ENCODE assay signal across 8 cellular contexts in the genomic region with DNA sequence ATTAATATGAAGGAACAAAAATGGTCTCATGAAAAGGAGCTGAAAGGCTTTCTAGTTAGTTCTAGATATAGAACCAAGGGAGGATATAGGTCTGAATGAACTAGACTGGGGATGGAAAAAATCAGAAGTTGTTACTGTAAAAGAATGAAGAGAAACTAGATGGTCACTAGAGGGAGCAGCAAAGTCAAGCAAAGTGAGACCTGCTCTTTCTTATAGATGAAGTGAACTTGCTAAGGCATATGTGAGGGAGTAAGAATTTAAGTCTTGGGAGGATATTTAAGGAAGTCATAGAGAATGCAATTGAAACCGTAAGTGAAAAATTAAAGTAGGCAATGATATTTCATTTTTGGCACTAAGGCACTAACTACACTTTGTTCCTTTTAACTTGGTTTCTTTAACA.
DNase-seq lines count a peak whose midpoint lies in the region; ATAC-seq, FAIRE-seq and TF ChIP-seq lines count a peak whose summit lies in the region.
"Not testable (repeated sequence)": the region's sequence is repeated elsewhere in the genome, so short reads cannot be mapped to it uniquely, and the experiment has no call there.

No MANE protein-coding gene starts in this region.

- TF ChIP-seq CTCF in LNCAP (IDR thresholded peaks at IDR 0.05) (peak; percentile 50), Panc1 (IDR thresholded peaks at IDR 0.05) (peak; percentile 62; the same call in 1 of the 2 replicates), bronchial epithelial cell (IDR thresholded peaks at IDR 0.05; ENCODE audit: insufficient read depth, low read length, severe bottlenecking) (peak; percentile 39), testis (IDR thresholded peaks at IDR 0.05) (peak in 2 of 3 experiments; percentile 14 to 29)

- DNase-seq in EH (ENCODE audit: low read depth) (peak; percentile 53), GM19240 (ENCODE audit: insufficient read length, low spot score) (peak; percentile 0), Panc1 (ENCODE audit: low read depth, low spot score) (peak; percentile 12), bronchial epithelial cell (ENCODE audit: low read depth) (peak; percentile 41), inferior parietal cortex (ENCODE audit: extremely low spot score) (peak; percentile 34), testis (peak; percentile 17)

- not testable (repeated sequence) for H3K9me3 ChIP-seq in Panc1 (ENCODE audit: control insufficient read depth, insufficient read depth, low read depth, low read length); testis

- not testable (repeated sequence) for FAIRE-seq in bronchial epithelial cell (lab: Jason Lieb, UNC)

- not testable (repeated sequence) for TF ChIP-seq POLR2A in testis (IDR thresholded peaks at IDR 0.05)

- not testable (repeated sequence) for H3K27me3 ChIP-seq in Panc1 (ENCODE audit: control insufficient read depth, insufficient read depth, low read length); bronchial epithelial cell (ENCODE audit: control insufficient read depth, insufficient read depth, low read length); testis

- CTCF ChIA-PET in Panc1 (lab: Charles Lee), result not testable (repeated sequence)

- POLR2A ChIA-PET in Panc1 (lab: Charles Lee), result not testable (repeated sequence)

- H3K36me3 ChIP-seq in Panc1 (ENCODE audit: control insufficient read depth, insufficient read depth, low read length); bronchial epithelial cell (ENCODE audit: control insufficient read depth, insufficient read depth, low read length); testis (ENCODE audit: low read depth, missing control alignments): not testable (repeated sequence)

- not testable (repeated sequence) for H3K27ac ChIP-seq in Panc1 (ENCODE audit: low read length); testis

- intact Hi-C loops in Panc1 (cut with micrococcal nuclease; ENCODE audit: unreplicated experiment); testis (cut with DNase I; ENCODE audit: low total_unique reads): not testable (repeated sequence)

- peak; percentile 82 for ATAC-seq in HG02678 (IDR thresholded peaks at IDR 0.05; ENCODE audit: unreplicated experiment)
- peak; percentile 88 for ATAC-seq in Panc1

- not testable (repeated sequence) for BruUV-seq in Panc1 (replicated peaks; lab: Mats Ljungman, UMichigan)

- in situ Hi-C loops in Panc1 (cut with HindIII; ENCODE audit: low pct_unique_long_range_greater_than_20kb, low sequenced_read_pairs), result not testable (repeated sequence)

- H3K4me3 ChIP-seq in Panc1 (ENCODE audit: low read depth in 2 of 2, low read length in 2 of 2); bronchial epithelial cell (ENCODE audit: low read depth, low read length); testis: not testable (repeated sequence)

- 44 to 78% methylated on average over 1 of the region's 1 CpG for WGBS in testis, 2 donors

- not testable (repeated sequence) for H3K4me1 ChIP-seq in Panc1 (ENCODE audit: control insufficient read depth, insufficient read depth, low read length); testis

Comparison
In these comparisons a context has a peak if more than half of its experiments do, and no peak if none do; other contexts are left out.
1. DNase-seq: peak in every context shown above with its lines; median percentile 53 in EH; 41 in bronchial epithelial cell; 34 in inferior parietal cortex; 17 in testis; 12 in Panc1; 0 in GM19240.